ENCODE assay signal across 9 cellular contexts in the genomic region with DNA sequence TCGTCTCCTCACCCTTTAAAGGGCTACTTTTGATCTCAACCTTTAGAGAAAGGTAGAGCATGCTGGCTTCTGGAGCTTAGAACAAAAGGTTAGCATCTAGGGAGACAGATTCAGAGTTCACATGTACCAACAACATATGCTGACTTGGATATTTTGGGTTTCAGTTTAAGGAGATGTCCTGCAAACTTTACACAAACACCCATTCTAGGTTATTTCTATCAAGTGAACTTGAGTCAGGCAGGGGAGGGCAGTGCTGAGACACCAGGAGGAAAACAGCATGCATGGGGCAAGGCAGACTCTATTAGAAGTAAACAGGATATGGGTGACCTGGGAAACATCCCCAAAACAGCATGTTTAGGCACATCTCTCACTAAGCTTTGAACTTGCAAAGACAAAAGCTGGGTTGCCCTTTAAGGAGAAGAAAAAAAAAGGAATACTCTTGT. TPM values are rescaled to one million over a fixed set of nuclear protein-coding genes. Genes with fewer than 3 reads are reported as not detected.
A peak's percentile ranks its signal among the peaks of the same experiment; 100 is the strongest.
DNase-seq lines count a peak whose midpoint lies in the region; ATAC-seq, FAIRE-seq and TF ChIP-seq lines count a peak whose summit lies in the region.
"Had no signal": no experiment of that assay in that cellular context is flagged by ENCODE, and none has a peak within 500 bp of the region (broad histone marks: within the 10 kb centered on the region; RNA-seq: fewer than 3 reads in every experiment).

No MANE protein-coding gene starts in this region.

- no peaks in the 10 kb centered on the region for H3K9me3 ChIP-seq in PC-3 (ENCODE audit: low read length)
- H3K9me3 ChIP-seq in endothelial cell of umbilical vein (replicated peaks; ENCODE audit: control insufficient read depth, insufficient read depth, low read length) = no peaks in the 10 kb centered on the region
- no peaks in the 10 kb centered on the region for H3K9me3 ChIP-seq in body of pancreas

- H2AFZ ChIP-seq in PC-3 (ENCODE audit: low read length) (0 out of 2 replicates have a peak overlapping the region, but pooled peaks have one; percentile 5), endothelial cell of umbilical vein (ENCODE audit: low read depth, low read length) (peak overlapping the region; percentile 88)

- H3K9me1 ChIP-seq in endothelial cell of umbilical vein (replicated peaks; ENCODE audit: control insufficient read depth, extremely low read depth, insufficient read depth, low read length) = no peaks in the 10 kb centered on the region

- BruUV-seq in PC-3 (replicated peaks; lab: Mats Ljungman, UMichigan) = no TSS peak
- BruUV-seq in endothelial cell of umbilical vein (replicated peaks; lab: Mats Ljungman, UMichigan) = no TSS peak

- H4K20me1 ChIP-seq in PC-3 (ENCODE audit: low read length) (no peaks in the 10 kb centered on the region), endothelial cell of umbilical vein (replicated peaks; ENCODE audit: control insufficient read depth, extremely low read depth, insufficient read depth, low read length) (no peaks in the 10 kb centered on the region)

- CTCF ChIA-PET in PC-3 (lab: Charles Lee) (no interaction called here), endothelial cell of umbilical vein (lab: Charles Lee) (interaction anchor here (0.9 to 1.4 kb wide), 4 partner anchors 13 to 218 kb away, joined by 3 to 6 read pairs (median 4); a partner anchor contains a TSS)

- no peak overlapping the region for H3K4me2 ChIP-seq in PC-3 (ENCODE audit: low read length)
- H3K4me2 ChIP-seq in endothelial cell of umbilical vein (ENCODE audit: insufficient read depth, low read length) = peak overlapping the region; percentile 27

- H3K27ac ChIP-seq in PC-3 (ENCODE audit: low read length) (no peak overlapping the region), endothelial cell of umbilical vein (ENCODE audit: insufficient read depth, low read depth, low read length) (peak overlapping the region; percentile 56), body of pancreas (no peak overlapping the region)

- intact Hi-C loops in PC-3 (cut with micrococcal nuclease) (no loop called here), endothelial cell of umbilical vein (cut with micrococcal nuclease) (loop anchor here (1.0 kb wide), 2 partner anchors 35 to 386 kb away; no protein-coding TSS in a partner anchor), body of pancreas (cut with DNase I) (no loop called here)

- H3K9ac ChIP-seq in PC-3 (ENCODE audit: low read length) (no peak overlapping the region), endothelial cell of umbilical vein (replicated peaks; ENCODE audit: extremely low read depth, insufficient read depth, low read length) (no peak overlapping the region)

- ATAC-seq in PC-3 (no peak), body of pancreas (no peak), HG02870 (IDR thresholded peaks at IDR 0.05; ENCODE audit: unreplicated experiment) (no peak), HG03095 (IDR thresholded peaks at IDR 0.05; ENCODE audit: unreplicated experiment) (no peak)

- DNase-seq in activated naive CD4-positive, alpha-beta T cell treated with Interleukin-2 at 50 U/mL for 16 hours = peak; percentile 5
- DNase-seq in activated naive CD4-positive, alpha-beta T cell (lab: John Stamatoyannopoulos, UW) = no peak
- DNase-seq in PC-3 (no peak), endothelial cell of umbilical vein (ENCODE audit: low read depth, low spot score) (peak; percentile 83), retinal pigment epithelial cell (ENCODE audit: low read depth) (no peak), body of pancreas (no peak)
- DNase-seq: activated T-cell treated with anti-CD3 and anti-CD28 coated beads, Interleukin-2, amount 50 U/mL, for 72 hours had no signal

- 87 to 93% methylated on average over 1 of the region's 1 CpG for WGBS in body of pancreas, 2 donors

- peak; percentile 79 for FAIRE-seq in endothelial cell of umbilical vein (lab: Jason Lieb, UNC)

- H3K36me3 ChIP-seq in PC-3 (ENCODE audit: low read depth, low read length) (no peaks in the 10 kb centered on the region), endothelial cell of umbilical vein (ENCODE audit: control insufficient read depth in 2 of 2, extremely low read depth in 1 of 2, insufficient read depth in 2 of 2, low read length in 2 of 2) (no peaks in the 10 kb centered on the region), body of pancreas (replicated peaks in 1 of 2; ENCODE audit: insufficient read depth in 1 of 2, low read depth in 2 of 2) (no peaks in the 10 kb centered on the region)

- dilution Hi-C loops in endothelial cell of umbilical vein (cut with MboI; ENCODE audit: extremely low pct_ligation_motif_present, low sequenced_read_pairs) = no loop called here

- H3K4me1 ChIP-seq in PC-3 (ENCODE audit: insufficient read depth, low read length) (peaks cover 11% of the 10 kb centered on the region), endothelial cell of umbilical vein (ENCODE audit: control insufficient read depth, extremely low read depth, insufficient read depth, low read length) (peaks cover 48% of the 10 kb centered on the region), body of pancreas (peaks cover 10% of the 10 kb centered on the region)

- H3K27me3 ChIP-seq in PC-3 (ENCODE audit: low read length) (no peaks in the 10 kb centered on the region), endothelial cell of umbilical vein (ENCODE audit: control insufficient read depth in 2 of 2, insufficient read depth in 2 of 2, low read length in 2 of 2) (no peaks in the 10 kb centered on the region), body of pancreas (no peaks in the 10 kb centered on the region)

- no peaks in the 10 kb centered on the region for H3F3A ChIP-seq in PC-3 (ENCODE audit: low read length, unreplicated experiment)

- peak; percentile 29; the same call in 1 of the 2 replicates for TF ChIP-seq CTCF in PC-3 (conservative IDR thresholded peaks at IDR 0.05; ENCODE audit: low read depth, low read length)
- no peak for TF ChIP-seq CTCF in endothelial cell of umbilical vein (IDR thresholded peaks at IDR 0.05; ENCODE audit: extremely low read depth in 1 of 2, insufficient read depth in 1 of 2, low read depth in 1 of 2, low read length in 2 of 2)
- peak; percentile 22 for TF ChIP-seq CTCF in retinal pigment epithelial cell (conservative IDR thresholded peaks at IDR 0.05; ENCODE audit: low read depth, low read length)
- TF ChIP-seq CTCF in body of pancreas (IDR thresholded peaks at IDR 0.05) = no peak

- POLR2A ChIA-PET in PC-3 (lab: Charles Lee; ENCODE audit: unreplicated experiment) = no interaction called here
- POLR2A ChIA-PET in endothelial cell of umbilical vein (lab: Charles Lee) = no interaction called here

- H3K79me2 ChIP-seq in PC-3 (ENCODE audit: low read length) = no peaks in the 10 kb centered on the region
- no peaks in the 10 kb centered on the region for H3K79me2 ChIP-seq in endothelial cell of umbilical vein (ENCODE audit: control insufficient read depth, insufficient read depth, low read length)

- TF ChIP-seq POLR2A in endothelial cell of umbilical vein (IDR thresholded peaks at IDR 0.05; ENCODE audit: low read depth, low read length) (no peak), body of pancreas (IDR thresholded peaks at IDR 0.05) (no peak)

- no peaks in the 10 kb centered on the region for H3K9me2 ChIP-seq in PC-3 (replicated peaks; ENCODE audit: low read length)

- H3K4me3 ChIP-seq in PC-3 (ENCODE audit: low read length) = no peak overlapping the region
- H3K4me3 ChIP-seq in endothelial cell of umbilical vein (replicated peaks in 1 of 3; ENCODE audit: insufficient read depth in 1 of 3, low read depth in 1 of 3, low read length in 3 of 3) = no peak overlapping the region
- no peak overlapping the region for H3K4me3 ChIP-seq in retinal pigment epithelial cell (ENCODE audit: low read length)
- no peak overlapping the region for H3K4me3 ChIP-seq in body of pancreas

TF ChIP-seq in endothelial cell of umbilical vein, 7 proteins besides CTCF, POLR2A, EP300 and RAD21:
- TF ChIP-seq GATA2 (IDR thresholded peaks at IDR 0.05; ENCODE audit: insufficient read depth, insufficient read length, low read depth, low read length) (no peak), POLR2AphosphoS5 (IDR thresholded peaks at IDR 0.05; ENCODE audit: insufficient read depth, low read depth, low read length) (no peak), MYC (IDR thresholded peaks at IDR 0.05; ENCODE audit: low read depth, low read length) (no peak), FOS (IDR thresholded peaks at IDR 0.05; ENCODE audit: borderline replicate concordance, insufficient read depth, low read length) (no peak), JUN (IDR thresholded peaks at IDR 0.05; ENCODE audit: borderline replicate concordance, insufficient read depth, insufficient read length, low read depth) (no peak), EZH2 (IDR thresholded peaks at IDR 0.05; ENCODE audit: borderline replicate concordance, low read depth, low read length, severe bottlenecking) (no peak)
- TF ChIP-seq, protein P1, sequence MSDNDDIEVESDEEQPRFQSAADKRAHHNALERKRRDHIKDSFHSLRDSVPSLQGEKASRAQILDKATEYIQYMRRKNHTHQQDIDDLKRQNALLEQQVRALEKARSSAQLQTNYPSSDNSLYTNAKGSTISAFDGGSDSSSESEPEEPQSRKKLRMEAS (IDR thresholded peaks at IDR 0.05; ENCODE audit: insufficient read depth, insufficient read length) = no peak

RNA-seq across cellular contexts. Expression of a gene that starts 43.8 kb away (rescaled TPM):
- total RNA-seq in PC-3 (2014; rRNA removed) (23.7 and 25.1 TPM in 2 replicates), endothelial cell of umbilical vein (30.7 and 34.1 TPM in 2 replicates), body of pancreas (10 to 100 TPM in 1 of 2 donors, 1 to 10 TPM in 1; 4.0 to 13.0 TPM)
- 28.0 and 43.2 TPM in 2 replicates for polyA plus RNA-seq in endothelial cell of umbilical vein
- polyA plus RNA-seq in endothelial cell of umbilical vein (2011; cell fraction: cytosol; rRNA removed) = 47.0 and 47.2 TPM in 2 replicates
- 36.1 and 43.2 TPM in 2 replicates for polyA plus RNA-seq in endothelial cell of umbilical vein (2011; cell fraction: nucleus; rRNA removed)
- 78.0 and 102 TPM in 2 replicates for polyA plus RNA-seq in endothelial cell of umbilical vein (2012)
- 43.3 and 45.7 TPM in 2 replicates for polyA minus RNA-seq in endothelial cell of umbilical vein
- 16.2 TPM for polyA minus RNA-seq in endothelial cell of umbilical vein (2011; cell fraction: cytosol; rRNA and poly(A)+ RNA removed)
- 58.6 and 65.7 TPM in 2 replicates for polyA minus RNA-seq in endothelial cell of umbilical vein (2011; cell fraction: nucleus; rRNA and poly(A)+ RNA removed)

Comparison
In these comparisons a context has a peak if more than half of its experiments do, and no peak if none do; other contexts are left out.
1. DNase-seq: peak in activated naive CD4-positive, alpha-beta T cell treated with Interleukin-2 at 50 U/mL for 16 hours (single experiment) and endothelial cell of umbilical vein (single experiment); none in activated naive CD4-positive, alpha-beta T cell (0 of 4), PC-3 (single experiment), retinal pigment epithelial cell (single experiment) and body of pancreas (0 of 4).
2. CTCF ChIP-seq: peak in PC-3 (single experiment) and retinal pigment epithelial cell (single experiment); none in endothelial cell of umbilical vein (0 of 2) and body of pancreas (0 of 7).